ENCODE assay signal across 9 cellular contexts in genomic region chr17:16418684-16419066, GRCh38. TPM values are rescaled to one million over a fixed set of nuclear protein-coding genes. Genes with fewer than 3 reads are reported as not detected.
DNase-seq lines count a peak whose midpoint lies in the region; ATAC-seq, FAIRE-seq and TF ChIP-seq lines count a peak whose summit lies in the region.
"Had no signal": no experiment of that assay in that cellular context is flagged by ENCODE, and none has a peak within 500 bp of the region (broad histone marks: within the 10 kb centered on the region; RNA-seq: fewer than 3 reads in every experiment).

No MANE protein-coding gene starts in this region.

- H3K27me3 ChIP-seq in WERI-Rb-1 (ENCODE audit: insufficient read depth, low read depth, severe bottlenecking) (no peaks in the 10 kb centered on the region), hepatocyte (no peaks in the 10 kb centered on the region), suprapubic skin (no peaks in the 10 kb centered on the region), small intestine (ENCODE audit: control insufficient read depth in 2 of 2, insufficient read depth in 2 of 2, low read length in 2 of 2) (no peaks in the 10 kb centered on the region)

- TF ChIP-seq EP300 in suprapubic skin (IDR thresholded peaks at IDR 0.05) = no peak

- no peak overlapping the region for H3K4me3 ChIP-seq in WERI-Rb-1 (ENCODE audit: low read depth, low read length)
- no peak overlapping the region for H3K4me3 ChIP-seq in hepatocyte
- no peak overlapping the region for H3K4me3 ChIP-seq in suprapubic skin
- no peak overlapping the region for H3K4me3 ChIP-seq in small intestine (ENCODE audit: low read depth in 1 of 2, low read length in 2 of 2)
- H3K4me3 ChIP-seq: SK-N-MC had no signal

- no peak overlapping the region for H3K4me2 ChIP-seq in hepatocyte

- TF ChIP-seq CTCF in WERI-Rb-1 (IDR thresholded peaks at IDR 0.05; ENCODE audit: low read depth, low read length) = no peak
- TF ChIP-seq CTCF in hepatocyte (IDR thresholded peaks at IDR 0.05; ENCODE audit: poor library complexity) = no peak
- no peak for TF ChIP-seq CTCF in suprapubic skin (IDR thresholded peaks at IDR 0.05)

- H3K36me3 ChIP-seq in WERI-Rb-1 (peaks cover 15% of the 10 kb centered on the region), hepatocyte (replicated peaks; ENCODE audit: insufficient read depth, low read depth) (no peaks in the 10 kb centered on the region), suprapubic skin (peaks cover 13% of the 10 kb centered on the region), small intestine (ENCODE audit: control insufficient read depth in 2 of 2, insufficient read depth in 2 of 2, low read length in 2 of 2) (peaks cover 0 to 3% of the 10 kb centered on the region in 2 donors)

- no peak for FAIRE-seq in small intestine (lab: Jason Lieb, UNC)

- peaks cover 54% of the 10 kb centered on the region for H3K4me1 Mint-ChIP-seq in activated CD8-positive, alpha-beta memory T cell treated with anti-CD3 and anti-CD28 coated beads, Interleukin-2, amount 10 ng/mL, durations not matched to agents 7 days and 5 days

- H3K9me3 ChIP-seq in WERI-Rb-1 (ENCODE audit: severe bottlenecking) = no peaks in the 10 kb centered on the region
- no peaks in the 10 kb centered on the region for H3K9me3 ChIP-seq in hepatocyte (ENCODE audit: low read depth)
- no peaks in the 10 kb centered on the region for H3K9me3 ChIP-seq in suprapubic skin
- no peaks in the 10 kb centered on the region for H3K9me3 ChIP-seq in small intestine (ENCODE audit: control insufficient read depth, low read depth)

- no peaks in the 10 kb centered on the region for H3K27me3 Mint-ChIP-seq in activated CD8-positive, alpha-beta memory T cell treated with anti-CD3 and anti-CD28 coated beads, Interleukin-2, amount 10 ng/mL, durations not matched to agents 7 days and 5 days

- no peak overlapping the region for H2AFZ ChIP-seq in hepatocyte

- H3K27ac Mint-ChIP-seq in activated CD8-positive, alpha-beta memory T cell treated with anti-CD3 and anti-CD28 coated beads, Interleukin-2, amount 10 ng/mL, durations not matched to agents 7 days and 5 days = peak overlapping the region; percentile 85

- DNase-seq in activated CD8-positive, alpha-beta memory T cell treated with anti-CD3 and anti-CD28 coated beads, Interleukin-2, amount 10 ng/mL, durations not matched to agents 7 days and 5 days = no peak
- DNase-seq in activated CD8-positive, alpha-beta memory T cell treated with anti-CD3 and anti-CD28 coated beads, Interleukin-2, amount 50 U/mL, for 4 hours = no peak
- DNase-seq in WERI-Rb-1 (no peak), hepatocyte (ENCODE audit: low spot score) (peak; percentile 6), suprapubic skin (ENCODE audit: low spot score in 2 of 2) (no peak), cortex of kidney (lab: John Stamatoyannopoulos, UW) (no peak), small intestine (no peak), AG20443 (ENCODE audit: low spot score) (no peak)

- H4K20me1 ChIP-seq in hepatocyte (ENCODE audit: insufficient read depth, poor library complexity, severe bottlenecking) = no peaks in the 10 kb centered on the region

- ATAC-seq in activated CD8-positive, alpha-beta memory T cell treated with anti-CD3 and anti-CD28 coated beads, Interleukin-2, amount 10 ng/mL, durations not matched to agents 7 days and 5 days = no peak

- H3K4me3 Mint-ChIP-seq in activated CD8-positive, alpha-beta memory T cell treated with anti-CD3 and anti-CD28 coated beads, Interleukin-2, amount 10 ng/mL, durations not matched to agents 7 days and 5 days = peak overlapping the region; percentile 47

- H3K36me3 Mint-ChIP-seq in activated CD8-positive, alpha-beta memory T cell treated with anti-CD3 and anti-CD28 coated beads, Interleukin-2, amount 10 ng/mL, durations not matched to agents 7 days and 5 days = peaks cover 42% of the 10 kb centered on the region

- no peak for TF ChIP-seq POLR2A in suprapubic skin (IDR thresholded peaks at IDR 0.05)

- H3K4me1 ChIP-seq in hepatocyte (ENCODE audit: insufficient read depth) = peaks cover 23% of the 10 kb centered on the region
- H3K4me1 ChIP-seq in suprapubic skin = peaks cover 42% of the 10 kb centered on the region
- H3K4me1 ChIP-seq in small intestine (ENCODE audit: control insufficient read depth in 2 of 2, insufficient read depth in 1 of 2, low read depth in 1 of 2, low read length in 1 of 2) = peaks cover 0 to 10% of the 10 kb centered on the region in 2 donors

- no peaks in the 10 kb centered on the region for H3K9me2 ChIP-seq in hepatocyte (replicated peaks; ENCODE audit: insufficient read depth)

- no peaks in the 10 kb centered on the region for H3K79me2 ChIP-seq in hepatocyte

- 0 out of 2 replicates have a peak overlapping the region, but pooled peaks have one; percentile 4 for H3K27ac ChIP-seq in WERI-Rb-1
- peak overlapping the region; percentile 86 for H3K27ac ChIP-seq in hepatocyte
- H3K27ac ChIP-seq in suprapubic skin = peak overlapping the region; percentile 81
- H3K27ac ChIP-seq in small intestine (ENCODE audit: low read depth in 1 of 2, low read length in 1 of 2) = peak overlapping the region in 1 of 2 donors; percentile 88
- H3K27ac ChIP-seq: SK-N-MC had no signal

- H3K9me3 Mint-ChIP-seq in activated CD8-positive, alpha-beta memory T cell treated with anti-CD3 and anti-CD28 coated beads, Interleukin-2, amount 10 ng/mL, durations not matched to agents 7 days and 5 days (ENCODE audit: low read depth) = no peaks in the 10 kb centered on the region

- CTCF ChIA-PET in activated CD8-positive, alpha-beta memory T cell treated with anti-CD3 and anti-CD28 coated beads, Interleukin-2, amount 10 ng/mL, durations not matched to agents 7 days and 5 days (lab: Charles Lee) = interaction anchor here (0.7 to 2.8 kb wide), 7 partner anchors 9 to 55 kb away, joined by 3 to 13 read pairs (median 3); no protein-coding TSS in a partner anchor

- 50% methylated on average over 2 of the region's 2 CpGs for WGBS in hepatocyte (ENCODE audit: low lambda C conversion rate, missing lambda C conversion rate)
- 89% methylated on average over 2 of the region's 2 CpGs for WGBS in suprapubic skin
- 50 to 76% (median 57%) methylated on average over 2 of the region's 2 CpGs for WGBS in small intestine, 3 donors

RNA-seq across cellular contexts. Expression of gene TRPV2, which starts 3.3 kb away (rescaled TPM):
- 100 to 1,000 TPM; 124 to 129 TPM for total RNA-seq in activated CD8-positive, alpha-beta memory T cell treated with anti-CD3 and anti-CD28 coated beads, Interleukin-2, amount 10 ng/mL, durations not matched to agents 7 days and 5 days
- 1.8 and 7.7 TPM in 2 replicates for total RNA-seq in hepatocyte
- 10.1 and 15.2 TPM in 2 replicates for polyA plus RNA-seq in hepatocyte
- 10 to 100 TPM in 1 of 4 donors, 1 to 10 TPM in 3; 3.0 to 13.9 (median 7.9) TPM for total RNA-seq in suprapubic skin
- 1 to 10 TPM in 2 of 3 donors, under 1 TPM in 1; 0.45 to 9.3 (median 3.8) TPM for polyA plus RNA-seq in small intestine

RNA-seq across cellular contexts. Expression of gene UBB, which starts 37.8 kb away (rescaled TPM):
- total RNA-seq in activated CD8-positive, alpha-beta memory T cell treated with anti-CD3 and anti-CD28 coated beads, Interleukin-2, amount 10 ng/mL, durations not matched to agents 7 days and 5 days = 1,000 to 10,000 TPM; 1,297 to 1,567 TPM
- 1,250 and 1,335 TPM in 2 replicates for total RNA-seq in hepatocyte
- polyA plus RNA-seq in hepatocyte = 2,041 and 2,117 TPM in 2 replicates
- total RNA-seq in suprapubic skin = 100 to 1,000 TPM; 469 to 764 (median 628) TPM
- 1,000 to 10,000 TPM; 1,011 to 2,335 (median 1,827) TPM for polyA plus RNA-seq in small intestine

Comparison
In these comparisons a context has a peak if more than half of its experiments do, and no peak if none do; other contexts are left out.
1. RNA of gene TRPV2, which starts 3.3 kb away (total RNA-seq): 124 to 129 TPM in activated CD8-positive, alpha-beta memory T cell treated with anti-CD3 and anti-CD28 coated beads, Interleukin-2, amount 10 ng/mL, durations not matched to agents 7 days and 5 days; 3.0 to 13.9 TPM in suprapubic skin and 1.8 to 7.7 TPM in hepatocyte; every median in the first group is over 4 times any median in the second.